8 cellular contexts compared by ENCODE assay signal in the genomic region with DNA sequence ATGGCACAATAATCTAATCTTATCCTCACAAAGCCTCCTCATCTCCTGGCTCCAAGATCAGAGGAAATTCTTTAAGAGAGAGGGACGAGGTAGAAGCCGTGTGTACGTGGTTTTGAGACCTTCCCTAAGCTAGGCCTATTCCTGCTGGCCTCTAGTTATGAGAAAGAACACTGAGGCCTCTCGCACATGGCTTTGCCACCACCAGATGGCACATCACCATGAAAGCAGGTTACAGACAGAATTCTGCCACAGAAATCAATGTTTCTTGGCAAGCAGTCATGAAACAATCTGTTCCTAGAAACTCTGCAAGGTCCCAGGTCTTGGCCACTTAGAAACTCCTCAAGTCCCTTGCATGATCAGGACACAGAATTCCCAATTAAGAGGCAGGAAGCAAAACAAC.
DNase-seq lines count a peak whose midpoint lies in the region; ATAC-seq, FAIRE-seq and TF ChIP-seq lines count a peak whose summit lies in the region.

No MANE protein-coding gene starts in this region.

- H2BK12ac ChIP-seq in mesenchymal stem cell (ENCODE audit: low read length in 2 of 2), result no peak overlapping the region

- SMC1A ChIA-PET in GM12878 (lab: Charles Lee; ENCODE audit: uncharacterized antibody, unreplicated experiment), result interaction anchor here (0.8 to 1.3 kb wide), 2 partner anchors 57 to 132 kb away, joined by 3 read pairs; no protein-coding TSS in a partner anchor

- TF ChIP-seq CTCF in Calu3 (IDR thresholded peaks at IDR 0.05; ENCODE audit: unreplicated experiment), result peak; percentile 60
- peak; percentile 28 to 45 (median 33); a peak in 4 of 6 replicates for TF ChIP-seq CTCF in GM12878 (IDR thresholded peaks at IDR 0.05 in 2 of 3, conservative IDR thresholded peaks at IDR 0.05 in 1 of 3; ENCODE audit: control insufficient read depth in 2 of 3, extremely low read depth in 1 of 3, insufficient read depth in 1 of 3, low read depth in 3 of 3, low read length in 3 of 3)
- no peak for TF ChIP-seq CTCF in gastrocnemius medialis (IDR thresholded peaks at IDR 0.05 in 4 of 5, conservative IDR thresholded peaks at IDR 0.05 in 1 of 5)

- no peak overlapping the region for H3K4me3 ChIP-seq in Karpas-422 (ENCODE audit: low read length)
- no peak overlapping the region for H3K4me3 ChIP-seq in GM12878
- no peak overlapping the region for H3K4me3 ChIP-seq in mesenchymal stem cell (ENCODE audit: insufficient read depth in 1 of 2, low read depth in 1 of 2, low read length in 2 of 2)
- H3K4me3 ChIP-seq in gastrocnemius medialis, result no peak overlapping the region

- no peak overlapping the region for H3K27ac Mint-ChIP-seq in Calu3 (ENCODE audit: unreplicated experiment)

- no peaks in the 10 kb centered on the region for H3K9me3 Mint-ChIP-seq in Calu3 (ENCODE audit: low read depth, unreplicated experiment)

- no peaks in the 10 kb centered on the region for H3K79me1 ChIP-seq in mesenchymal stem cell (replicated peaks; ENCODE audit: low read length, poor library complexity, severe bottlenecking)

- TF ChIP-seq RAD21 in GM12878 (IDR thresholded peaks at IDR 0.05; ENCODE audit: insufficient read depth, low read depth, low read length), result peak; percentile 38; the same call in 1 of the 2 replicates

- POLR2A ChIA-PET in GM12878 (lab: Charles Lee), result no interaction called here

- H3K27me3 ChIP-seq in Karpas-422 (ENCODE audit: low read length) (no peaks in the 10 kb centered on the region), GM12878 (replicated peaks in 1 of 2; ENCODE audit: control insufficient read depth in 2 of 2, insufficient read depth in 2 of 2, low read length in 1 of 2) (no peaks in the 10 kb centered on the region), mesenchymal stem cell (ENCODE audit: control insufficient read depth in 1 of 2, insufficient read depth in 1 of 2, low read length in 2 of 2) (peaks cover 0 to 21% of the 10 kb centered on the region in 2 experiments), gastrocnemius medialis (no peaks in the 10 kb centered on the region)

- H3K79me2 ChIP-seq in Karpas-422 (ENCODE audit: low read length) (no peaks in the 10 kb centered on the region), GM12878 (ENCODE audit: control insufficient read depth, insufficient read depth, low read length) (no peaks in the 10 kb centered on the region)

- peaks cover 7% of the 10 kb centered on the region for H3K4me1 Mint-ChIP-seq in Calu3 (ENCODE audit: low read depth, unreplicated experiment)

- no peaks in the 10 kb centered on the region for H3K36me3 ChIP-seq in Karpas-422 (ENCODE audit: insufficient read depth, low read length)
- H3K36me3 ChIP-seq in GM12878 (ENCODE audit: control insufficient read depth in 2 of 2, insufficient read depth in 2 of 2, low read length in 1 of 2), result no peaks in the 10 kb centered on the region
- H3K36me3 ChIP-seq in mesenchymal stem cell (ENCODE audit: control insufficient read depth in 1 of 2, insufficient read depth in 2 of 2, low read depth in 1 of 2, low read length in 2 of 2), result no peaks in the 10 kb centered on the region
- H3K36me3 ChIP-seq in gastrocnemius medialis, result no peaks in the 10 kb centered on the region

- H4K91ac ChIP-seq in mesenchymal stem cell (ENCODE audit: low read length), result no peak overlapping the region

- no TSS peak for BruUV-seq in Calu3 (replicated peaks; lab: Mats Ljungman, UMichigan)
- BruUV-seq in GM12878 (replicated peaks; lab: Mats Ljungman, UMichigan), result no TSS peak

- ATAC-seq in GM12878 (peak; percentile 63), GM18505 (IDR thresholded peaks at IDR 0.05; ENCODE audit: unreplicated experiment) (no peak), GM18873 (IDR thresholded peaks at IDR 0.05; ENCODE audit: low FRiP score, unreplicated experiment) (no peak), gastrocnemius medialis (no peak)

- H3K23ac ChIP-seq in mesenchymal stem cell (ENCODE audit: low read length in 2 of 2), result no peak overlapping the region

- intact Hi-C loops in Calu3 (cut with micrococcal nuclease; ENCODE audit: unreplicated experiment) (loop anchor here (1.0 to 5.0 kb wide), 4 partner anchors 118 to 335 kb away; no protein-coding TSS in a partner anchor), GM12878 (cut with micrococcal nuclease; ENCODE audit: unreplicated experiment) (loop anchor here (5.0 kb wide), 1 partner anchor 214 kb away; no protein-coding TSS in a partner anchor), gastrocnemius medialis (cut with DNase I; ENCODE audit: low total_unique reads) (no loop called here)

- peaks cover 5% of the 10 kb centered on the region for H3K27me3 Mint-ChIP-seq in Calu3 (ENCODE audit: unreplicated experiment)

- no peaks in the 10 kb centered on the region for H3K4me1 ChIP-seq in Karpas-422 (ENCODE audit: low read length)
- no peaks in the 10 kb centered on the region for H3K4me1 ChIP-seq in GM12878 (ENCODE audit: control insufficient read depth, insufficient read depth, low read length)
- H3K4me1 ChIP-seq in mesenchymal stem cell (ENCODE audit: control insufficient read depth, insufficient read depth, low read depth, low read length), result no peaks in the 10 kb centered on the region
- H3K4me1 ChIP-seq in gastrocnemius medialis, result no peaks in the 10 kb centered on the region

- in situ Hi-C loops in GM12878 (cut with MboI) (no loop called here), gastrocnemius medialis (cut with MboI; ENCODE audit: low sequenced_read_pairs in 4 of 4) (no loop called here)

- no peaks in the 10 kb centered on the region for H3K9me2 ChIP-seq in Karpas-422 (replicated peaks; ENCODE audit: insufficient read depth, low read length)

- no peak overlapping the region for H2BK15ac ChIP-seq in mesenchymal stem cell (ENCODE audit: low read depth, poor library complexity, severe bottlenecking)

- TF ChIP-seq POLR2A in GM12878 (IDR thresholded peaks at IDR 0.05; ENCODE audit: low read depth, low read length) (no peak), GM18505 (IDR thresholded peaks at IDR 0.05; ENCODE audit: borderline replicate concordance, extremely low read depth, insufficient read depth, insufficient read length) (no peak), gastrocnemius medialis (IDR thresholded peaks at IDR 0.05) (no peak)

- no peak overlapping the region for H2BK120ac ChIP-seq in mesenchymal stem cell (ENCODE audit: low read depth, low read length)

- no peaks in the 10 kb centered on the region for H4K20me1 ChIP-seq in Karpas-422 (ENCODE audit: insufficient read depth, low read depth, low read length)
- no peaks in the 10 kb centered on the region for H4K20me1 ChIP-seq in GM12878 (ENCODE audit: control insufficient read depth, insufficient read depth)

- RAD21 ChIA-PET in GM12878 (lab: Charles Lee; ENCODE audit: unreplicated experiment), result interaction anchor here (1.2 kb wide), 1 partner anchor 132 kb away, joined by 3 read pairs; no protein-coding TSS in a partner anchor

- H3K9ac ChIP-seq in Karpas-422 (ENCODE audit: low read length) (no peak overlapping the region), GM12878 (ENCODE audit: control insufficient read depth, insufficient read depth, low read length) (no peak overlapping the region), mesenchymal stem cell (ENCODE audit: low read length) (no peak overlapping the region)

- H3K9me3 ChIP-seq in Karpas-422 (ENCODE audit: low read length), result no peaks in the 10 kb centered on the region
- no peaks in the 10 kb centered on the region for H3K9me3 ChIP-seq in GM12878 (replicated peaks; ENCODE audit: control insufficient read depth, insufficient read depth, low read length)
- H3K9me3 ChIP-seq in mesenchymal stem cell (ENCODE audit: control insufficient read depth, low read length), result peaks cover 8% of the 10 kb centered on the region
- H3K9me3 ChIP-seq in gastrocnemius medialis, result no peaks in the 10 kb centered on the region

- no peak for FAIRE-seq in GM12878 (lab: Jason Lieb, UNC)

- no peak overlapping the region for H3K14ac ChIP-seq in mesenchymal stem cell (ENCODE audit: low read length in 2 of 2)

- CTCF ChIA-PET in Calu3 (lab: Charles Lee), result interaction anchor here (3.8 kb wide), 1 partner anchor 132 kb away, joined by 17 read pairs; no protein-coding TSS in a partner anchor
- CTCF ChIA-PET in GM12878 (lab: Yijun Ruan, JAX), result interaction anchor here (0.5 to 2.7 kb wide), 3 partner anchors 21 to 660 kb away, joined by 3 to 10 read pairs (median 9); no protein-coding TSS in a partner anchor

- 30% methylated on average over 4 of the region's 4 CpGs for WGBS in GM12878 (ENCODE audit: insufficient coverage, insufficient replicate concordance, low lambda C conversion rate, missing lambda C conversion rate)
- WGBS in mesenchymal stem cell, result 80% methylated on average over 4 of the region's 4 CpGs

- no peak overlapping the region for H3K4ac ChIP-seq in mesenchymal stem cell (ENCODE audit: low read depth in 1 of 2, low read length in 2 of 2)

- H3K4me2 ChIP-seq in Karpas-422 (ENCODE audit: low read depth, low read length, poor library complexity, severe bottlenecking) (no peak overlapping the region), GM12878 (ENCODE audit: control insufficient read depth, insufficient read depth) (no peak overlapping the region), mesenchymal stem cell (ENCODE audit: low read length, poor library complexity, severe bottlenecking) (no peak overlapping the region)

- no peak overlapping the region for H3K27ac ChIP-seq in Karpas-422 (ENCODE audit: low read length)
- no peak overlapping the region for H3K27ac ChIP-seq in GM12878 (ENCODE audit: control insufficient read depth, insufficient read depth)
- H3K27ac ChIP-seq in mesenchymal stem cell (ENCODE audit: low read length, poor library complexity, severe bottlenecking), result no peak overlapping the region
- H3K27ac ChIP-seq in gastrocnemius medialis, result no peak overlapping the region

- no peak overlapping the region for H2AK5ac ChIP-seq in mesenchymal stem cell (ENCODE audit: low read length, severe bottlenecking)

- DNase-seq in Calu3, result peak; percentile 68
- DNase-seq in Karpas-422, result peak; percentile 57
- DNase-seq in GM12878 (ENCODE audit: low read depth, low spot score), result no peak
- peak; percentile 41 for DNase-seq in mesenchymal stem cell
- no peak for DNase-seq in stimulated activated CD4-positive, alpha-beta T cell treated with anti-CD3 and anti-CD28 coated beads, Interleukin-15, amount 100 ng/mL, for 24 hours
- no peak for DNase-seq in gastrocnemius medialis

- no peak overlapping the region for H3K4me3 Mint-ChIP-seq in Calu3 (ENCODE audit: low read depth, unreplicated experiment)

- no peaks in the 10 kb centered on the region for H3K36me3 Mint-ChIP-seq in Calu3 (ENCODE audit: insufficient read depth, unreplicated experiment)

- H2AFZ ChIP-seq in Karpas-422 (ENCODE audit: low read length) (no peak overlapping the region), GM12878 (ENCODE audit: control insufficient read depth, low read depth, low read length) (no peak overlapping the region), mesenchymal stem cell (ENCODE audit: low read depth, low read length) (no peak overlapping the region)

- H4K8ac ChIP-seq in mesenchymal stem cell (ENCODE audit: low read length), result no peak overlapping the region

- no peak overlapping the region for H2BK5ac ChIP-seq in mesenchymal stem cell (ENCODE audit: low read depth, low read length, poor library complexity, severe bottlenecking)

- no peak overlapping the region for H3K18ac ChIP-seq in mesenchymal stem cell (ENCODE audit: low read depth in 1 of 2, low read length in 2 of 2)

- no peak for TF ChIP-seq EP300 in GM12878 (IDR thresholded peaks at IDR 0.05; ENCODE audit: borderline replicate concordance in 1 of 2, control insufficient read depth in 1 of 2, low read depth in 2 of 2, low read length in 2 of 2)

Comparison
In these comparisons a context has a peak if more than half of its experiments do, and no peak if none do; other contexts are left out.
1. DNase-seq: peak in Calu3 (single experiment), Karpas-422 (single experiment) and mesenchymal stem cell (single experiment); none in GM12878 (single experiment), stimulated activated CD4-positive, alpha-beta T cell treated with anti-CD3 and anti-CD28 coated beads, Interleukin-15, amount 100 ng/mL, for 24 hours (single experiment) and gastrocnemius medialis (0 of 2).
2. CTCF ChIP-seq: peak in Calu3 (single experiment) and GM12878 (3 of 3); none in gastrocnemius medialis (0 of 5).